In genomic region chr1:2655598-2656409, GRCh38 we compare ENCODE assay signal across 12 cellular contexts. TPM values are rescaled to one million over a fixed set of nuclear protein-coding genes. Genes with fewer than 3 reads are reported as not detected.
A peak's percentile ranks its signal among the peaks of the same experiment; 100 is the strongest.
DNase-seq lines count a peak whose midpoint lies in the region; ATAC-seq and TF ChIP-seq lines count a peak whose summit lies in the region.
"Not testable (repeated sequence)": the region's sequence is repeated elsewhere in the genome, so short reads cannot be mapped to it uniquely, and the experiment has no call there.
"Had no signal": no experiment of that assay in that cellular context is flagged by ENCODE, and none has a peak within 500 bp of the region (broad histone marks: within the 10 kb centered on the region; RNA-seq: fewer than 3 reads in every experiment).

No MANE protein-coding gene starts in this region.

- H3K36me3 ChIP-seq in heart left ventricle, right lobe of liver, stomach: not testable (repeated sequence)

- not testable (repeated sequence) for H3K9me3 Mint-ChIP-seq in activated CD4-positive, alpha-beta T cell treated with anti-CD3 and anti-CD28 coated beads for 36 hours (ENCODE audit: low read depth); osteocyte (ENCODE audit: unreplicated experiment)
- peaks cover 30% of the 10 kb centered on the region for H3K9me3 Mint-ChIP-seq in chondrocyte (ENCODE audit: low read depth)

- TF ChIP-seq EP300 in stomach (IDR thresholded peaks at IDR 0.05): not testable (repeated sequence)

- not testable (repeated sequence) for H3K4me3 ChIP-seq in heart left ventricle, right lobe of liver, stomach

- not testable (repeated sequence) for H3K36me3 Mint-ChIP-seq in activated CD4-positive, alpha-beta T cell treated with anti-CD3 and anti-CD28 coated beads for 36 hours (ENCODE audit: low read depth); chondrocyte (ENCODE audit: low read depth); osteocyte (ENCODE audit: unreplicated experiment)

- H3K27ac ChIP-seq in heart left ventricle, right lobe of liver, stomach: not testable (repeated sequence)

- not testable (repeated sequence) for H3K9me3 ChIP-seq in heart left ventricle, right lobe of liver
- H3K9me3 ChIP-seq in stomach: peaks cover 0 to 17% (median 0%) of the 10 kb centered on the region in 4 donors

- WGBS in heart left ventricle, 4 donors: 42 to 48% (median 46%) methylated on average over 16 of the region's 16 CpGs
- WGBS in right lobe of liver (ENCODE audit: insufficient coverage, low coverage, low lambda C conversion rate, missing lambda C conversion rate): 18% methylated on average over 15 of the region's 16 CpGs
- 33 to 42% (median 36%) methylated on average over 16 of the region's 16 CpGs for WGBS in stomach, 5 donors

- H3K27me3 ChIP-seq in heart left ventricle (peaks cover 0 to 18% (median 3%) of the 10 kb centered on the region in 9 donors), stomach (peaks cover 25 to 47% (median 36%) of the 10 kb centered on the region in 3 donors)
- H3K27me3 ChIP-seq in right lobe of liver: not testable (repeated sequence)

- H3K27ac Mint-ChIP-seq in activated CD4-positive, alpha-beta T cell treated with anti-CD3 and anti-CD28 coated beads for 36 hours; chondrocyte (ENCODE audit: unreplicated experiment); osteocyte (ENCODE audit: unreplicated experiment): not testable (repeated sequence)

- DNase-seq in DMS53 (lab: John Stamatoyannopoulos, UW): peak; percentile 12
- DNase-seq in activated CD4-positive, alpha-beta T cell treated with anti-CD3 and anti-CD28 coated beads for 36 hours: peak; percentile 7
- DNase-seq in activated T-cell treated with anti-CD3 and anti-CD28 coated beads, Interleukin-2, amount 50 U/mL, for 1 hour: peak; percentile 22
- peak; percentile 98 for DNase-seq in chondrocyte (ENCODE audit: low spot score)
- DNase-seq in heart left ventricle: peak in 3 of 5 donors; percentile 18 to 60 (median 56)
- peak; percentile 41 to 80 (median 55) for DNase-seq in right lobe of liver
- peak; percentile 92 for DNase-seq in osteocyte (ENCODE audit: extremely low spot score, unreplicated experiment)
- DNase-seq in stomach: peak; percentile 29

- not testable (repeated sequence) for H3K4me1 ChIP-seq in heart left ventricle, right lobe of liver, stomach

- TF ChIP-seq POLR2A in heart left ventricle (IDR thresholded peaks at IDR 0.05); right lobe of liver (IDR thresholded peaks at IDR 0.05); stomach (IDR thresholded peaks at IDR 0.05): not testable (repeated sequence)

- not testable (repeated sequence) for H3K4me1 Mint-ChIP-seq in activated CD4-positive, alpha-beta T cell treated with anti-CD3 and anti-CD28 coated beads for 36 hours; chondrocyte (ENCODE audit: low read depth); osteocyte (ENCODE audit: unreplicated experiment)

- intact Hi-C loops in activated CD4-positive, alpha-beta T cell treated with anti-CD3 and anti-CD28 coated beads for 36 hours (cut with DNase I, micrococcal nuclease); right lobe of liver (cut with DNase I); stomach (cut with DNase I; ENCODE audit: low total_unique reads): not testable (repeated sequence)
- intact Hi-C loops in heart left ventricle (cut with DNase I): loop anchor here in 1 of 10 donors (10.0 kb wide), 1 partner anchor 221 kb away; no protein-coding TSS in a partner anchor

- not testable (repeated sequence) for TF ChIP-seq CTCF in chondrocyte (IDR thresholded peaks at IDR 0.05); heart left ventricle (IDR thresholded peaks at IDR 0.05); right lobe of liver (IDR thresholded peaks at IDR 0.05); osteocyte (IDR thresholded peaks at IDR 0.05); stomach (IDR thresholded peaks at IDR 0.05)

- H3K4me3 Mint-ChIP-seq in activated CD4-positive, alpha-beta T cell treated with anti-CD3 and anti-CD28 coated beads for 36 hours; chondrocyte (ENCODE audit: unreplicated experiment); osteocyte (ENCODE audit: unreplicated experiment): not testable (repeated sequence)

- not testable (repeated sequence) for ATAC-seq in activated CD4-positive, alpha-beta T cell treated with anti-CD3 and anti-CD28 coated beads for 36 hours; heart left ventricle; right lobe of liver

- H3K27me3 Mint-ChIP-seq in activated CD4-positive, alpha-beta T cell treated with anti-CD3 and anti-CD28 coated beads for 36 hours: peaks cover 37% of the 10 kb centered on the region
- not testable (repeated sequence) for H3K27me3 Mint-ChIP-seq in chondrocyte (ENCODE audit: low read depth); osteocyte (ENCODE audit: unreplicated experiment)

- CTCF ChIA-PET in activated CD4-positive, alpha-beta T cell treated with anti-CD3 and anti-CD28 coated beads for 36 hours (lab: Charles Lee): not testable (repeated sequence)

- POLR2A ChIA-PET in activated CD4-positive, alpha-beta T cell treated with anti-CD3 and anti-CD28 coated beads for 36 hours (lab: Charles Lee): not testable (repeated sequence)

RNA-seq across cellular contexts. Expression of gene MMEL1, which starts 23.0 kb away (rescaled TPM):
- 1 to 10 TPM in 1 of 2 experiments, under 1 TPM in 1; 0.97 to 1.4 TPM for total RNA-seq in activated CD4-positive, alpha-beta T cell treated with anti-CD3 and anti-CD28 coated beads for 36 hours
- total RNA-seq in chondrocyte: 0.62 to 0.92 TPM in 2 of 3 replicates, not detected in the other
- total RNA-seq in heart left ventricle: 1 to 10 TPM in 2 of 9 donors, under 1 TPM in 2, not detected in 5; 0.47 to 2.6 (median 1.6) TPM
- polyA plus RNA-seq in heart left ventricle: 1 to 10 TPM in 1 of 2 donors, under 1 TPM in 1; 0.30 to 1.1 TPM
- 1 to 10 TPM in 2 of 6 experiments, not detected in 4; 1.2 to 2.0 TPM for total RNA-seq in right lobe of liver
- total RNA-seq in osteocyte: not detected in 2 replicates
- total RNA-seq in stomach: 100 to 1,000 TPM in 1 of 5 donors, 10 to 100 TPM in 1, 1 to 10 TPM in 3; 1.3 to 190 (median 4.5) TPM
- 10 to 100 TPM; 20.5 to 27.3 (median 26.7) TPM for polyA plus RNA-seq in stomach
- total RNA-seq: A172, Daoy, kidney epithelial cell, thoracic aorta had no signal

Comparison
In these comparisons a context has a peak if more than half of its experiments do, and no peak if none do; other contexts are left out.
1. DNase-seq: peak in every context shown above with its lines; median percentile 98 in chondrocyte; 92 in osteocyte; 56 in heart left ventricle; 55 in right lobe of liver; 29 in stomach; 22 in activated T-cell treated with anti-CD3 and anti-CD28 coated beads, Interleukin-2, amount 50 U/mL, for 1 hour; 12 in DMS53; 7 in activated CD4-positive, alpha-beta T cell treated with anti-CD3 and anti-CD28 coated beads for 36 hours.